1 cellular context compared by ENCODE assay signal in the genomic region with DNA sequence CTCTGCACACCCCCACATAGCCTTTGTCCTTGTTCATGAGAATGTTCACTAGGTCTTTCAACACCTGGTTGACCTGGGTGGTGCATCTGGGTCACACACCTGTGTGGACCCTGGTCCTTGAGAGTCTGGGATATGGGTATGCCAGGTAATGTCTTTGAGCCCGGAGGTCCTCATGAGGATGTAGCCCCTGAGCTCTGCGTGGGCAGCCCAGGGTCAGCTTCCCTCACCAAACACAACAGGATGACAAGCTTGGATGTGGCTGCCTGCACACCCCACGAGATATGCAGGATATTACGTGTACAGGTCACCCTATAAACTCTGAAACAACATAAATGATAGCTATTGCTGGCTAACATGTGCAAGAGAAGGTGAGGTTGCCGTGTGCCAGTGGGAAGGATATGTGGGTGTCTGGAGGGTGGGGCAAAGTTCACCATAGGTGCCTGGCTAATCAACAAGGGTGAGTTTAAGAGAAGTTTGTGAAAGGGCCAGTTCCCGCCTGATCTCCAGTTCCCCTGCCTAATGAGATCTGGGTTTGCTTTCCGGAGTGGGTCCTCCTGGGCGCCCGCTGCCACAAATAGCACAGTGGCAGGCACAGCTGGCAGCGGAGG.
TF ChIP-seq lines count a peak whose summit lies in the region.

No MANE protein-coding gene starts in this region.

TF ChIP-seq in GM12878, 131 proteins besides CTCF, POLR2A, EP300 and RAD21 (continued from another document):
- TF ChIP-seq, protein P1, sequence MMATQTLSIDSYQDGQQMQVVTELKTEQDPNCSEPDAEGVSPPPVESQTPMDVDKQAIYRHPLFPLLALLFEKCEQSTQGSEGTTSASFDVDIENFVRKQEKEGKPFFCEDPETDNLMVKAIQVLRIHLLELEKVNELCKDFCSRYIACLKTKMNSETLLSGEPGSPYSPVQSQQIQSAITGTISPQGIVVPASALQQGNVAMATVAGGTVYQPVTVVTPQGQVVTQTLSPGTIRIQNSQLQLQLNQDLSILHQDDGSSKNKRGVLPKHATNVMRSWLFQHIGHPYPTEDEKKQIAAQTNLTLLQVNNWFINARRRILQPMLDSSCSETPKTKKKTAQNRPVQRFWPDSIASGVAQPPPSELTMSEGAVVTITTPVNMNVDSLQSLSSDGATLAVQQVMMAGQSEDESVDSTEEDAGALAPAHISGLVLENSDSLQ (IDR thresholded peaks at IDR 0.05) = no peak
- TF ChIP-seq NR2C1 (IDR thresholded peaks at IDR 0.05) = no peak
- no peak for TF ChIP-seq CREB1 (IDR thresholded peaks at IDR 0.05; ENCODE audit: low read depth)
- TF ChIP-seq, protein P2, sequence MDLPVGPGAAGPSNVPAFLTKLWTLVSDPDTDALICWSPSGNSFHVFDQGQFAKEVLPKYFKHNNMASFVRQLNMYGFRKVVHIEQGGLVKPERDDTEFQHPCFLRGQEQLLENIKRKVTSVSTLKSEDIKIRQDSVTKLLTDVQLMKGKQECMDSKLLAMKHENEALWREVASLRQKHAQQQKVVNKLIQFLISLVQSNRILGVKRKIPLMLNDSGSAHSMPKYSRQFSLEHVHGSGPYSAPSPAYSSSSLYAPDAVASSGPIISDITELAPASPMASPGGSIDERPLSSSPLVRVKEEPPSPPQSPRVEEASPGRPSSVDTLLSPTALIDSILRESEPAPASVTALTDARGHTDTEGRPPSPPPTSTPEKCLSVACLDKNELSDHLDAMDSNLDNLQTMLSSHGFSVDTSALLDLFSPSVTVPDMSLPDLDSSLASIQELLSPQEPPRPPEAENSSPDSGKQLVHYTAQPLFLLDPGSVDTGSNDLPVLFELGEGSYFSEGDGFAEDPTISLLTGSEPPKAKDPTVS (IDR thresholded peaks at IDR 0.05; ENCODE audit: low read depth, low read length) = no peak
